In the genomic region with DNA sequence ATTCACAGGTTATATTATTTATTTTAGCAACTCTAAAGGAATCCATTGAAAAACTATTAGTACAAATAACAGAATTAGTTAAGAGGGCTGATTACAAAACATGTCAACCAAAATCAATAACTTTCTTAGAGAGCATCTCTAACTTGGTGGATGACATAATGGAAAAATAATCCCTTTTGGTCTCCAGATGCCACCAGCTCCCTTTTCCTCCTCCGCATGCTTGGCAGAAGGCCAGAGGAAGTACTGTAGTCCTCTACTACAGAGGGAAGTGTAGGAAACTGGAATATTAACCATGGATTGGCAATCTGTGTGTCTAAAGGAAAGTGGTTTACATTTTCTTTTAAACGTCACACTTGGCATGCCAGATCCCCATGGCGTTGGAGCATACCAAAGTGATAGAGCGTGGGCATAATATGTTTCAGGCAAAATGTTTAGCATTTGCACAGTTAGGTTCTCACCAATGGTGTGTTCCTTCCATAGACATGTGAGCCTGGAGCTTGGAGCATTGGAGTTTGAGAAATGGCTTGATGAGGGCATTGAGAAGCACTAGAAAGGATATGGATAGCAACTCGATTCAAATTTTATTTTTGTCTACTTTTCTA, we compare ENCODE assay signal across 23 cellular contexts.
DNase-seq lines count a peak whose midpoint lies in the region; ATAC-seq and TF ChIP-seq lines count a peak whose summit lies in the region.
"Had no signal": no experiment of that assay in that cellular context is flagged by ENCODE, and none has a peak within 500 bp of the region (broad histone marks: within the 10 kb centered on the region; RNA-seq: fewer than 3 reads in every experiment).

No MANE protein-coding gene starts in this region.

- DNase-seq in right cardiac atrium (peak in 2 of 3 donors; percentile 22 to 49), right atrium auricular region (ENCODE audit: low spot score) (no peak), NCI-H2227 treated with DMSO at 0.1 percent for 48 hours (lab: John Stamatoyannopoulos, UW) (peak; percentile 1), endodermal cell (peak; percentile 6), WTC11 (ENCODE audit: low spot score) (no peak)
- no peak for DNase-seq in stimulated activated CD4-positive, alpha-beta T cell treated with anti-CD3 and anti-CD28 coated beads, Interleukin-4, amount 100 ng/mL, for 24 hours
- DNase-seq: activated CD4-positive, alpha-beta T cell treated with anti-CD3 and anti-CD28 coated beads for 4 hours; activated naive CD8-positive, alpha-beta T cell treated with anti-CD3 and anti-CD28 coated beads, Interleukin-2, amount 10 ng/mL, durations not matched to agents 7 days and 5 days; body of pancreas; CD4-positive, alpha-beta memory T cell; effector CD8-positive, alpha-beta T cell; mesenchymal stem cell; natural killer cell; NCI-H1436 treated with DMSO at 0.1 percent for 48 hours; NCI-H345; T1000 had no signal

- no peaks in the 10 kb centered on the region for H3K27me3 ChIP-seq in right cardiac atrium (ENCODE audit: control insufficient read depth, insufficient read depth)
- no peaks in the 10 kb centered on the region for H3K27me3 ChIP-seq in right atrium auricular region
- peaks cover 6% of the 10 kb centered on the region for H3K27me3 ChIP-seq in endodermal cell (ENCODE audit: control insufficient read depth, insufficient read depth, low read length, poor library complexity, severe bottlenecking)
- H3K27me3 ChIP-seq: body of pancreas, esophagus muscularis mucosa, suprapubic skin had no signal

- H3K36me3 ChIP-seq in right atrium auricular region, result no peaks in the 10 kb centered on the region
- H3K36me3 ChIP-seq in endodermal cell (ENCODE audit: control insufficient read depth, insufficient read depth, low read length), result no peaks in the 10 kb centered on the region
- H3K36me3 ChIP-seq: esophagus muscularis mucosa, suprapubic skin had no signal

- no peak overlapping the region for H3K4me3 Mint-ChIP-seq in endodermal cell
- H3K4me3 Mint-ChIP-seq in WTC11, result no peak overlapping the region
- H3K4me3 Mint-ChIP-seq: activated naive CD8-positive, alpha-beta T cell treated with anti-CD3 and anti-CD28 coated beads, Interleukin-2, amount 10 ng/mL, durations not matched to agents 7 days and 5 days; activated T-helper 17 cell treated with anti-CD3 and anti-CD28 coated beads, Interleukin-2, amount 50 U/mL, for 72 hours; CD4-positive, alpha-beta memory T cell; natural killer cell had no signal

- H3K9me3 Mint-ChIP-seq in endodermal cell (no peaks in the 10 kb centered on the region), WTC11 (no peaks in the 10 kb centered on the region)
- H3K9me3 Mint-ChIP-seq: activated naive CD8-positive, alpha-beta T cell treated with anti-CD3 and anti-CD28 coated beads, Interleukin-2, amount 10 ng/mL, durations not matched to agents 7 days and 5 days; activated T-helper 17 cell treated with anti-CD3 and anti-CD28 coated beads, Interleukin-2, amount 50 U/mL, for 72 hours; CD4-positive, alpha-beta memory T cell; natural killer cell had no signal

- ATAC-seq in right cardiac atrium, result no peak
- ATAC-seq in WTC11, result no peak
- no peak for ATAC-seq in HG03139 (IDR thresholded peaks at IDR 0.05; ENCODE audit: unreplicated experiment)
- no peak for ATAC-seq in GM18505 (IDR thresholded peaks at IDR 0.05; ENCODE audit: unreplicated experiment)
- ATAC-seq: activated T-helper 17 cell treated with anti-CD3 and anti-CD28 coated beads, Interleukin-2, amount 50 U/mL, for 72 hours; body of pancreas; HCT116; natural killer cell had no signal

- no peak overlapping the region for H3K27ac Mint-ChIP-seq in endodermal cell
- H3K27ac Mint-ChIP-seq in WTC11, result no peak overlapping the region
- H3K27ac Mint-ChIP-seq: activated naive CD8-positive, alpha-beta T cell treated with anti-CD3 and anti-CD28 coated beads, Interleukin-2, amount 10 ng/mL, durations not matched to agents 7 days and 5 days had no signal

- H3K27ac ChIP-seq in right cardiac atrium (ENCODE audit: low read length) (no peak overlapping the region), right atrium auricular region (no peak overlapping the region), endodermal cell (ENCODE audit: low read depth, low read length) (no peak overlapping the region)
- H3K27ac ChIP-seq: body of pancreas, esophagus muscularis mucosa, RWPE1, suprapubic skin had no signal

- CTCF ChIA-PET in WTC11 (lab: Charles Lee), result no interaction called here

- H3K9me3 ChIP-seq in right cardiac atrium (ENCODE audit: control insufficient read depth, low read length) (no peaks in the 10 kb centered on the region), right atrium auricular region (no peaks in the 10 kb centered on the region), endodermal cell (ENCODE audit: control insufficient read depth, low read length) (no peaks in the 10 kb centered on the region)
- H3K9me3 ChIP-seq: body of pancreas, esophagus muscularis mucosa, suprapubic skin had no signal

- POLR2A ChIA-PET in WTC11 (lab: Charles Lee), result no interaction called here

- intact Hi-C loops in right cardiac atrium (cut with DNase I), result no loop called here

- TF ChIP-seq POLR2A in GM18505 (IDR thresholded peaks at IDR 0.05; ENCODE audit: borderline replicate concordance, extremely low read depth, insufficient read depth, insufficient read length), result no peak

- H3K36me3 Mint-ChIP-seq in endodermal cell (ENCODE audit: low read depth), result no peaks in the 10 kb centered on the region
- H3K36me3 Mint-ChIP-seq in WTC11, result no peaks in the 10 kb centered on the region
- H3K36me3 Mint-ChIP-seq: CD4-positive, alpha-beta memory T cell; natural killer cell had no signal

- H3K27me3 Mint-ChIP-seq in endodermal cell (ENCODE audit: insufficient read depth) (peaks cover 19% of the 10 kb centered on the region), WTC11 (ENCODE audit: low read depth) (peaks cover 8% of the 10 kb centered on the region)
- H3K27me3 Mint-ChIP-seq: activated naive CD8-positive, alpha-beta T cell treated with anti-CD3 and anti-CD28 coated beads, Interleukin-2, amount 10 ng/mL, durations not matched to agents 7 days and 5 days; activated T-helper 17 cell treated with anti-CD3 and anti-CD28 coated beads, Interleukin-2, amount 50 U/mL, for 72 hours; CD4-positive, alpha-beta memory T cell had no signal

- no peak overlapping the region for H3K4me3 ChIP-seq in right cardiac atrium (ENCODE audit: low read length)
- no peak overlapping the region for H3K4me3 ChIP-seq in right atrium auricular region
- no peak overlapping the region for H3K4me3 ChIP-seq in endodermal cell (ENCODE audit: low read length)
- H3K4me3 ChIP-seq: body of pancreas, esophagus muscularis mucosa, suprapubic skin had no signal

- WGBS in right cardiac atrium, result 52% methylated on average over 5 of the region's 5 CpGs
- 94 to 100% methylated on average over 1 to 4 of the region's 5 CpGs for WGBS in endodermal cell (ENCODE audit: insufficient coverage in 1 of 2, insufficient read length in 1 of 2), 2 experiments

- H3K4me1 Mint-ChIP-seq in endodermal cell, result peaks cover 6% of the 10 kb centered on the region
- peaks cover under 1% of the 10 kb centered on the region for H3K4me1 Mint-ChIP-seq in WTC11

- H3K4me1 ChIP-seq in right cardiac atrium (ENCODE audit: control insufficient read depth, insufficient read depth, low read length) (no peaks in the 10 kb centered on the region), right atrium auricular region (no peaks in the 10 kb centered on the region), endodermal cell (ENCODE audit: control insufficient read depth, insufficient read depth, low read length) (peaks cover 5% of the 10 kb centered on the region)
- H3K4me1 ChIP-seq: body of pancreas, esophagus muscularis mucosa, suprapubic skin had no signal

- no peak for TF ChIP-seq CTCF in right atrium auricular region (IDR thresholded peaks at IDR 0.05)
- TF ChIP-seq CTCF in endodermal cell (conservative IDR thresholded peaks at IDR 0.05), result no peak
- no peak for TF ChIP-seq CTCF in WTC11 (IDR thresholded peaks at IDR 0.05)

- no peak overlapping the region for H3K9ac ChIP-seq in endodermal cell (ENCODE audit: extremely low read depth, low read length, poor library complexity, severe bottlenecking)

TF ChIP-seq in WTC11, 78 proteins besides CTCF, POLR2A, EP300 and RAD21 (continues in another document):
- TF ChIP-seq ZNF416 (CRISPR knock-in tag; IDR thresholded peaks at IDR 0.05) (no peak), ZNF263 (CRISPR knock-in tag; IDR thresholded peaks at IDR 0.05; ENCODE audit: low read depth) (no peak), ETV6 (CRISPR knock-in tag; IDR thresholded peaks at IDR 0.05) (no peak), ELF4 (CRISPR knock-in tag; IDR thresholded peaks at IDR 0.05; ENCODE audit: low read depth) (no peak), ZNF396 (CRISPR knock-in tag; IDR thresholded peaks at IDR 0.05; ENCODE audit: borderline replicate concordance) (no peak), KAT7 (CRISPR knock-in tag; IDR thresholded peaks at IDR 0.05; ENCODE audit: borderline replicate concordance) (no peak), PRDM15 (CRISPR knock-in tag; IDR thresholded peaks at IDR 0.05) (no peak), ZBTB21 (CRISPR knock-in tag; IDR thresholded peaks at IDR 0.05; ENCODE audit: borderline replicate concordance) (no peak), CREB1 (CRISPR knock-in tag; IDR thresholded peaks at IDR 0.05) (no peak), NR2C2 (CRISPR knock-in tag; IDR thresholded peaks at IDR 0.05) (no peak)

Comparison
In these comparisons a context has a peak if more than half of its experiments do, and no peak if none do; other contexts are left out.
1. DNase-seq: peak in right cardiac atrium (2 of 3), NCI-H2227 treated with DMSO at 0.1 percent for 48 hours (single experiment) and endodermal cell (single experiment); none in right atrium auricular region (single experiment), WTC11 (single experiment) and stimulated activated CD4-positive, alpha-beta T cell treated with anti-CD3 and anti-CD28 coated beads, Interleukin-4, amount 100 ng/mL, for 24 hours (single experiment).